ENCODE assay signal across 1 cellular context in the genomic region with DNA sequence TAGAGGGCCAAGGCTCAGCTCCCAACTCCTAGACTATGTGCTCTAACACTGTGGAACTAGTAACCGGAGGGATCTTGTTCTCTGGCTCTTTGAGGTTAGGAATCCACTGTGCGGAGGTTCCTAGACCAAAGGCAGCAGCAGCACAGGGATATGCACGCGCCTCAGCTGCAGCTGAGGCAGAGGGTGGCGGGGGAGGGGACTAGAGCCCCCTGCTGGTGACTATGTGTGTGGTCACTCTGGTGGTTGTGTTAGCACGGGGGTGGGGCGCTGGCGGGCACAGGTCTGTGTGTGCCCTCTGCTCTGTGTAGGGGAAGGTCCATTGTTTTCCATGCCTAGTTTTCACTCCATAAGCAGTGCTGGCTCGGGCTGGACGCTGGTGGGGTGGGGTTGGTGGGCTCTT.
TF ChIP-seq lines count a peak whose summit lies in the region.

No MANE protein-coding gene starts in this region.

TF ChIP-seq in GM12878, 131 proteins besides CTCF, POLR2A, EP300 and RAD21 (continued from another document):
- TF ChIP-seq, protein P1, sequence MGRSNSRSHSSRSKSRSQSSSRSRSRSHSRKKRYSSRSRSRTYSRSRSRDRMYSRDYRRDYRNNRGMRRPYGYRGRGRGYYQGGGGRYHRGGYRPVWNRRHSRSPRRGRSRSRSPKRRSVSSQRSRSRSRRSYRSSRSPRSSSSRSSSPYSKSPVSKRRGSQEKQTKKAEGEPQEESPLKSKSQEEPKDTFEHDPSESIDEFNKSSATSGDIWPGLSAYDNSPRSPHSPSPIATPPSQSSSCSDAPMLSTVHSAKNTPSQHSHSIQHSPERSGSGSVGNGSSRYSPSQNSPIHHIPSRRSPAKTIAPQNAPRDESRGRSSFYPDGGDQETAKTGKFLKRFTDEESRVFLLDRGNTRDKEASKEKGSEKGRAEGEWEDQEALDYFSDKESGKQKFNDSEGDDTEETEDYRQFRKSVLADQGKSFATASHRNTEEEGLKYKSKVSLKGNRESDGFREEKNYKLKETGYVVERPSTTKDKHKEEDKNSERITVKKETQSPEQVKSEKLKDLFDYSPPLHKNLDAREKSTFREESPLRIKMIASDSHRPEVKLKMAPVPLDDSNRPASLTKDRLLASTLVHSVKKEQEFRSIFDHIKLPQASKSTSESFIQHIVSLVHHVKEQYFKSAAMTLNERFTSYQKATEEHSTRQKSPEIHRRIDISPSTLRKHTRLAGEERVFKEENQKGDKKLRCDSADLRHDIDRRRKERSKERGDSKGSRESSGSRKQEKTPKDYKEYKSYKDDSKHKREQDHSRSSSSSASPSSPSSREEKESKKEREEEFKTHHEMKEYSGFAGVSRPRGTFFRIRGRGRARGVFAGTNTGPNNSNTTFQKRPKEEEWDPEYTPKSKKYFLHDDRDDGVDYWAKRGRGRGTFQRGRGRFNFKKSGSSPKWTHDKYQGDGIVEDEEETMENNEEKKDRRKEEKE (IDR thresholded peaks at IDR 0.05) = no peak
- no peak for TF ChIP-seq LARP7 (IDR thresholded peaks at IDR 0.05)
- TF ChIP-seq, protein P2, sequence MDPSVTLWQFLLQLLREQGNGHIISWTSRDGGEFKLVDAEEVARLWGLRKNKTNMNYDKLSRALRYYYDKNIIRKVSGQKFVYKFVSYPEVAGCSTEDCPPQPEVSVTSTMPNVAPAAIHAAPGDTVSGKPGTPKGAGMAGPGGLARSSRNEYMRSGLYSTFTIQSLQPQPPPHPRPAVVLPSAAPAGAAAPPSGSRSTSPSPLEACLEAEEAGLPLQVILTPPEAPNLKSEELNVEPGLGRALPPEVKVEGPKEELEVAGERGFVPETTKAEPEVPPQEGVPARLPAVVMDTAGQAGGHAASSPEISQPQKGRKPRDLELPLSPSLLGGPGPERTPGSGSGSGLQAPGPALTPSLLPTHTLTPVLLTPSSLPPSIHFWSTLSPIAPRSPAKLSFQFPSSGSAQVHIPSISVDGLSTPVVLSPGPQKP (IDR thresholded peaks at IDR 0.05; ENCODE audit: low read depth, low read length) = no peak
- TF ChIP-seq, protein P3, sequence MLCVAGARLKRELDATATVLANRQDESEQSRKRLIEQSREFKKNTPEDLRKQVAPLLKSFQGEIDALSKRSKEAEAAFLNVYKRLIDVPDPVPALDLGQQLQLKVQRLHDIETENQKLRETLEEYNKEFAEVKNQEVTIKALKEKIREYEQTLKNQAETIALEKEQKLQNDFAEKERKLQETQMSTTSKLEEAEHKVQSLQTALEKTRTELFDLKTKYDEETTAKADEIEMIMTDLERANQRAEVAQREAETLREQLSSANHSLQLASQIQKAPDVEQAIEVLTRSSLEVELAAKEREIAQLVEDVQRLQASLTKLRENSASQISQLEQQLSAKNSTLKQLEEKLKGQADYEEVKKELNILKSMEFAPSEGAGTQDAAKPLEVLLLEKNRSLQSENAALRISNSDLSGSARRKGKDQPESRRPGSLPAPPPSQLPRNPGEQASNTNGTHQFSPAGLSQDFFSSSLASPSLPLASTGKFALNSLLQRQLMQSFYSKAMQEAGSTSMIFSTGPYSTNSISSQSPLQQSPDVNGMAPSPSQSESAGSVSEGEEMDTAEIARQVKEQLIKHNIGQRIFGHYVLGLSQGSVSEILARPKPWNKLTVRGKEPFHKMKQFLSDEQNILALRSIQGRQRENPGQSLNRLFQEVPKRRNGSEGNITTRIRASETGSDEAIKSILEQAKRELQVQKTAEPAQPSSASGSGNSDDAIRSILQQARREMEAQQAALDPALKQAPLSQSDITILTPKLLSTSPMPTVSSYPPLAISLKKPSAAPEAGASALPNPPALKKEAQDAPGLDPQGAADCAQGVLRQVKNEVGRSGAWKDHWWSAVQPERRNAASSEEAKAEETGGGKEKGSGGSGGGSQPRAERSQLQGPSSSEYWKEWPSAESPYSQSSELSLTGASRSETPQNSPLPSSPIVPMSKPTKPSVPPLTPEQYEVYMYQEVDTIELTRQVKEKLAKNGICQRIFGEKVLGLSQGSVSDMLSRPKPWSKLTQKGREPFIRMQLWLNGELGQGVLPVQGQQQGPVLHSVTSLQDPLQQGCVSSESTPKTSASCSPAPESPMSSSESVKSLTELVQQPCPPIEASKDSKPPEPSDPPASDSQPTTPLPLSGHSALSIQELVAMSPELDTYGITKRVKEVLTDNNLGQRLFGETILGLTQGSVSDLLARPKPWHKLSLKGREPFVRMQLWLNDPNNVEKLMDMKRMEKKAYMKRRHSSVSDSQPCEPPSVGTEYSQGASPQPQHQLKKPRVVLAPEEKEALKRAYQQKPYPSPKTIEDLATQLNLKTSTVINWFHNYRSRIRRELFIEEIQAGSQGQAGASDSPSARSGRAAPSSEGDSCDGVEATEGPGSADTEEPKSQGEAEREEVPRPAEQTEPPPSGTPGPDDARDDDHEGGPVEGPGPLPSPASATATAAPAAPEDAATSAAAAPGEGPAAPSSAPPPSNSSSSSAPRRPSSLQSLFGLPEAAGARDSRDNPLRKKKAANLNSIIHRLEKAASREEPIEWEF (IDR thresholded peaks at IDR 0.05; ENCODE audit: insufficient replicate concordance, low read depth, low read length) = no peak
- TF ChIP-seq NR2F1 (conservative IDR thresholded peaks at IDR 0.05) = no peak
- no peak for TF ChIP-seq EZH2 (IDR thresholded peaks at IDR 0.05; ENCODE audit: borderline replicate concordance, control insufficient read depth, low read depth, low read length)
- TF ChIP-seq, protein P4, sequence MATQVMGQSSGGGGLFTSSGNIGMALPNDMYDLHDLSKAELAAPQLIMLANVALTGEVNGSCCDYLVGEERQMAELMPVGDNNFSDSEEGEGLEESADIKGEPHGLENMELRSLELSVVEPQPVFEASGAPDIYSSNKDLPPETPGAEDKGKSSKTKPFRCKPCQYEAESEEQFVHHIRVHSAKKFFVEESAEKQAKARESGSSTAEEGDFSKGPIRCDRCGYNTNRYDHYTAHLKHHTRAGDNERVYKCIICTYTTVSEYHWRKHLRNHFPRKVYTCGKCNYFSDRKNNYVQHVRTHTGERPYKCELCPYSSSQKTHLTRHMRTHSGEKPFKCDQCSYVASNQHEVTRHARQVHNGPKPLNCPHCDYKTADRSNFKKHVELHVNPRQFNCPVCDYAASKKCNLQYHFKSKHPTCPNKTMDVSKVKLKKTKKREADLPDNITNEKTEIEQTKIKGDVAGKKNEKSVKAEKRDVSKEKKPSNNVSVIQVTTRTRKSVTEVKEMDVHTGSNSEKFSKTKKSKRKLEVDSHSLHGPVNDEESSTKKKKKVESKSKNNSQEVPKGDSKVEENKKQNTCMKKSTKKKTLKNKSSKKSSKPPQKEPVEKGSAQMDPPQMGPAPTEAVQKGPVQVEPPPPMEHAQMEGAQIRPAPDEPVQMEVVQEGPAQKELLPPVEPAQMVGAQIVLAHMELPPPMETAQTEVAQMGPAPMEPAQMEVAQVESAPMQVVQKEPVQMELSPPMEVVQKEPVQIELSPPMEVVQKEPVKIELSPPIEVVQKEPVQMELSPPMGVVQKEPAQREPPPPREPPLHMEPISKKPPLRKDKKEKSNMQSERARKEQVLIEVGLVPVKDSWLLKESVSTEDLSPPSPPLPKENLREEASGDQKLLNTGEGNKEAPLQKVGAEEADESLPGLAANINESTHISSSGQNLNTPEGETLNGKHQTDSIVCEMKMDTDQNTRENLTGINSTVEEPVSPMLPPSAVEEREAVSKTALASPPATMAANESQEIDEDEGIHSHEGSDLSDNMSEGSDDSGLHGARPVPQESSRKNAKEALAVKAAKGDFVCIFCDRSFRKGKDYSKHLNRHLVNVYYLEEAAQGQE (IDR thresholded peaks at IDR 0.05; ENCODE audit: low read depth, low read length) = no peak
- no peak for TF ChIP-seq BMI1 (IDR thresholded peaks at IDR 0.05; ENCODE audit: borderline replicate concordance)
- no peak for TF ChIP-seq FOXK2 (IDR thresholded peaks at IDR 0.05)
- TF ChIP-seq, protein P5, sequence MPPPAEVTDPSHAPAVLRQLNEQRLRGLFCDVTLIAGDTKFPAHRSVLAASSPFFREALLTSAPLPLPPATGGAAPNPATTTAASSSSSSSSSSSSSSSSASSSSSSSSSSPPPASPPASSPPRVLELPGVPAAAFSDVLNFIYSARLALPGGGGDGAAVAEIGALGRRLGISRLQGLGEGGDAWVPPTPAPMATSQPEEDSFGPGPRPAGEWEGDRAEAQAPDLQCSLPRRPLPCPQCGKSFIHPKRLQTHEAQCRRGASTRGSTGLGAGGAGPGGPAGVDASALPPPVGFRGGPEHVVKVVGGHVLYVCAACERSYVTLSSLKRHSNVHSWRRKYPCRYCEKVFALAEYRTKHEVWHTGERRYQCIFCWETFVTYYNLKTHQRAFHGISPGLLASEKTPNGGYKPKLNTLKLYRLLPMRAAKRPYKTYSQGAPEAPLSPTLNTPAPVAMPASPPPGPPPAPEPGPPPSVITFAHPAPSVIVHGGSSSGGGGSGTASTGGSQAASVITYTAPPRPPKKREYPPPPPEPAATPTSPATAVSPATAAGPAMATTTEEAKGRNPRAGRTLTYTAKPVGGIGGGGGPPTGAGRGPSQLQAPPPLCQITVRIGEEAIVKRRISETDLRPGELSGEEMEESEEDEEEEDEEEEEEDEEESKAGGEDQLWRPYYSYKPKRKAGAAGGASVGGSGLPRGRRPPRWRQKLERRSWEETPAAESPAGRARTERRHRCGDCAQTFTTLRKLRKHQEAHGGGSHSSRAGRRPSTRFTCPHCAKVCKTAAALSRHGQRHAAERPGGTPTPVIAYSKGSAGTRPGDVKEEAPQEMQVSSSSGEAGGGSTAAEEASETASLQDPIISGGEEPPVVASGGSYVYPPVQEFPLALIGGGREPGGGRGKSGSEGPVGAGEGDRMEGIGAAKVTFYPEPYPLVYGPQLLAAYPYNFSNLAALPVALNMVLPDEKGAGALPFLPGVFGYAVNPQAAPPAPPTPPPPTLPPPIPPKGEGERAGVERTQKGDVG (CRISPR knock-in tag; IDR thresholded peaks at IDR 0.05) = no peak
- TF ChIP-seq HDAC6 (IDR thresholded peaks at IDR 0.05; ENCODE audit: unreplicated experiment) = no peak
- no peak for TF ChIP-seq STAT1 (conservative IDR thresholded peaks at IDR 0.05)
